ENCODE assay signal across 6 cellular contexts in the genomic region with DNA sequence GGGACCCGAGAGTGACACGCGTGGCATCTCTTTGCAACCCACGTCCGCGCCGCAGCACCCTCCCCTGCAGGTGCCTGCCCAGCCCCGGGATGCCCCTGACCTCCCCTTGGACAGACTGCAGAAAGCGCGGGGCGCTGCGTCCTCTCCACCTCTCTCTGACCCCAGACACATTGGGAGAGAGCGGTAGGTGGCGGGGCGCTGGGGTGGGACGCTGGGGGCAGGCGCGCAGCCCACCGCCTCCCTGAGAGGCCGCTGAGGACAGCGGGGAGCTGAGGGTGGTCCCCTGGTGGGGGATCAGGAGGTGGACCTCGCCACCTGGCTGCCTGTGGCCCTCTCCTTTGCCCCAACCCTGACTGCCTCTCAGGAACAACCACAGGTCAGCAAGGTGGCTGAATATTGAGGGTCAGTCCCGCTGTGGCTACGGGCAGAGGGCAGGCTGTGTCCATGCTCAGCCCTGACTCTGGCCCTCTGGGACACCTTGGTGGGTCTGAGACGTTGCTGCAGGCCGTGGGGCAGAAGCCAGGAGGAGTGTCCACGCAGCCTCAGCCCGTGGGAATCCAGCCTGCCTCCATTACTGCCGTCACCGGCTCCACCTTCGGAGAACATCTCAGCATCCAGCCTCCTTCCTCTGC. TPM values are rescaled to one million over a fixed set of nuclear protein-coding genes. Genes with fewer than 3 reads are reported as not detected.
DNase-seq lines count a peak whose midpoint lies in the region; ATAC-seq and TF ChIP-seq lines count a peak whose summit lies in the region.

No MANE protein-coding gene starts in this region.

- DNase-seq in HFF-Myc (ENCODE audit: extremely low read depth, low read depth) (no peak), cardiac fibroblast (ENCODE audit: low read depth in 2 of 2) (no peak), osteoblast (ENCODE audit: insufficient read length, low spot score, missing footprints) (no peak)
- DNase-seq in effector CD8-positive, alpha-beta T cell (lab: John Stamatoyannopoulos, UW) = no peak

- peaks cover 23% of the 10 kb centered on the region for H3K4me1 ChIP-seq in osteoblast (ENCODE audit: insufficient read depth, low read length)

- ATAC-seq in HG03571 (IDR thresholded peaks at IDR 0.05; ENCODE audit: unreplicated experiment) = no peak
- no peak for ATAC-seq in GM18870 (IDR thresholded peaks at IDR 0.05; ENCODE audit: unreplicated experiment)

- H4K20me1 ChIP-seq in osteoblast (ENCODE audit: insufficient read depth, low read length) = peaks cover 26% of the 10 kb centered on the region

- H2AFZ ChIP-seq in osteoblast (ENCODE audit: low read length) = peak overlapping the region; percentile 56

- no peaks in the 10 kb centered on the region for H3K9me3 ChIP-seq in osteoblast (ENCODE audit: low read depth, low read length)

- peak overlapping the region; percentile 53 for H3K27ac ChIP-seq in osteoblast (ENCODE audit: low read depth, low read length)

- H3K4me3 ChIP-seq in HFF-Myc (replicated peaks; ENCODE audit: low read depth, low read length) (peak overlapping the region; percentile 92), cardiac fibroblast (replicated peaks in 1 of 2; ENCODE audit: low read depth in 2 of 2, low read length in 2 of 2) (peak overlapping the region; percentile 66 to 74), osteoblast (ENCODE audit: insufficient read depth, low read length) (peak overlapping the region; percentile 80)

- TF ChIP-seq CTCF in HFF-Myc (IDR thresholded peaks at IDR 0.05; ENCODE audit: low read depth, low read length, missing control alignments) = no peak
- TF ChIP-seq CTCF in cardiac fibroblast (IDR thresholded peaks at IDR 0.05; ENCODE audit: low read depth, low read length) = no peak
- TF ChIP-seq CTCF in osteoblast (IDR thresholded peaks at IDR 0.05; ENCODE audit: extremely low read depth, low read depth, low read length) = no peak

- H3K27me3 ChIP-seq in osteoblast (ENCODE audit: insufficient read depth, low read length) = no peaks in the 10 kb centered on the region

- H3K36me3 ChIP-seq in osteoblast (ENCODE audit: insufficient read depth, low read length) = peaks cover 8% of the 10 kb centered on the region

- peak overlapping the region; percentile 90 for H3K4me2 ChIP-seq in osteoblast (ENCODE audit: insufficient read depth, low read length)

- peaks cover 45% of the 10 kb centered on the region for H3K79me2 ChIP-seq in osteoblast (ENCODE audit: insufficient read depth, low read length)

RNA-seq across cellular contexts. Expression of a gene that starts 0.8 kb away (rescaled TPM):
- total RNA-seq in osteoblast = 31.2 and 32.6 TPM in 2 replicates

RNA-seq across cellular contexts. Expression of a gene that starts 5.8 kb away (rescaled TPM):
- total RNA-seq in osteoblast = 0.59 and 1.1 TPM in 2 replicates

RNA-seq across cellular contexts. Expression of a gene that starts 27.9 kb away (rescaled TPM):
- 0.36 and 0.59 TPM in 2 replicates for total RNA-seq in osteoblast

RNA-seq across cellular contexts. Expression of a gene that starts 33.3 kb away (rescaled TPM):
- total RNA-seq in osteoblast = 31.2 and 46.7 TPM in 2 replicates

RNA-seq across cellular contexts. Expression of a gene that starts 34.0 kb away (rescaled TPM):
- total RNA-seq in osteoblast = 19.4 and 29.3 TPM in 2 replicates
